Comparison of ENCODE assay signal across 13 cellular contexts in the genomic region with DNA sequence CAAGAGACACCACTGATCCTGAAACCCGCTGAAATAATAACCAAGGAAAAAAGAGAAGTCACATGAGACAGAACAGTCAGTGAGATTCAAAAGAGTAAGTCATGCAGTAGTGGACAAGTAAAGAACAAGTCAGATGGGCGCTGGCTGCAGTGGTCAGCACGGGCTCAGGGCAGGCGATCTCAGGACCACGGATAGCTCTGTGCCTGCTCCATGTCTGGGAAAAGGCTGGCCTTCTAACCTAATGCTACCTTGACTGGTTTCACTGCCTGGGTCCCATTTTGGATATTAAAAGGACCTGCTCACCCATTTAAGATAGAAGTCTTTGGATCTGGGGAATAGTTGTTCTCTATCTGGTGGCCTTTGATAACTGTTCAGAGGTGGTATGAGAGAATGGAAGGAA.
A peak's percentile ranks its signal among the peaks of the same experiment; 100 is the strongest.
DNase-seq lines count a peak whose midpoint lies in the region; ATAC-seq and TF ChIP-seq lines count a peak whose summit lies in the region.
"Had no signal": no experiment of that assay in that cellular context is flagged by ENCODE, and none has a peak within 500 bp of the region (broad histone marks: within the 10 kb centered on the region; RNA-seq: fewer than 3 reads in every experiment).

No MANE protein-coding gene starts in this region.

- peak; percentile 64 to 76 for DNase-seq in Caco-2
- peak; percentile 46 for DNase-seq in MG63
- DNase-seq in cardiac fibroblast (ENCODE audit: low read depth in 2 of 2), result peak; percentile 49 to 51
- DNase-seq in DMS153 treated with DMSO at 0.1 percent for 48 hours (lab: John Stamatoyannopoulos, UW; ENCODE audit: unreplicated experiment), result no peak
- DNase-seq in tibial artery, result no peak
- no peak for DNase-seq in SIG-M5 (lab: John Stamatoyannopoulos, UW)
- DNase-seq: NCI-H82; spleen; stimulated activated naive B cell treated with anti-CD40 and anti-IgM and Interleukin-4, amounts not matched to agents 10 μg/mL and 1 μg/mL and 100 μg/mL, for 72 hours had no signal

- CTCF ChIA-PET in Caco-2 (lab: Charles Lee), result interaction anchor here (0.8 kb wide), 1 partner anchor 326 kb away, joined by 3 read pairs; no protein-coding TSS in a partner anchor

- H3K9ac ChIP-seq in liver (ENCODE audit: low read depth in 1 of 2, low read length in 2 of 2), result no peak overlapping the region
- H3K9ac ChIP-seq: BLaER1 treated with 17β-estradiol and CSF1 and Interleukin-3, amounts not matched to agents 10 nM and 100 nM had no signal

- peaks cover 14% of the 10 kb centered on the region for H3K27me3 Mint-ChIP-seq in Caco-2 (ENCODE audit: insufficient read depth, unreplicated experiment)

- no peak overlapping the region for H3K27ac ChIP-seq in liver (ENCODE audit: low read depth in 1 of 2, low read length in 2 of 2)
- H3K27ac ChIP-seq in tibial artery, result no peak overlapping the region
- H3K27ac ChIP-seq: BLaER1 treated with 17β-estradiol and CSF1 and Interleukin-3, amounts not matched to agents 10 nM and 100 nM; spleen had no signal

- TF ChIP-seq CTCF in Caco-2 (IDR thresholded peaks at IDR 0.05; ENCODE audit: insufficient read depth in 1 of 2, low read depth in 1 of 2, low read length in 1 of 2, severe bottlenecking in 1 of 2, unreplicated experiment in 1 of 2), result no peak
- no peak for TF ChIP-seq CTCF in cardiac fibroblast (IDR thresholded peaks at IDR 0.05; ENCODE audit: low read depth, low read length)
- TF ChIP-seq CTCF in liver (IDR thresholded peaks at IDR 0.05; ENCODE audit: low read depth, low read length, missing input control), result no peak
- no peak for TF ChIP-seq CTCF in tibial artery (IDR thresholded peaks at IDR 0.05)

- no peak overlapping the region for H3K4me3 Mint-ChIP-seq in Caco-2 (ENCODE audit: unreplicated experiment)
- H3K4me3 Mint-ChIP-seq: central memory CD8-positive, alpha-beta T cell; stimulated activated naive B cell treated with anti-CD40 and anti-IgM and Interleukin-4, amounts not matched to agents 10 μg/mL and 1 μg/mL and 100 μg/mL, for 72 hours had no signal

- no peaks in the 10 kb centered on the region for H3K4me1 Mint-ChIP-seq in Caco-2 (ENCODE audit: low read depth, unreplicated experiment)

- H3K9me3 ChIP-seq in Caco-2, result 0 out of 2 replicates have a peak, but pooled peaks cover 3% of the 10 kb centered on the region
- H3K9me3 ChIP-seq in MG63, result no peaks in the 10 kb centered on the region
- no peaks in the 10 kb centered on the region for H3K9me3 ChIP-seq in liver (ENCODE audit: control insufficient read depth in 4 of 4, low read length in 3 of 4)
- H3K9me3 ChIP-seq in tibial artery, result no peaks in the 10 kb centered on the region
- H3K9me3 ChIP-seq: spleen had no signal

- TF ChIP-seq RAD21 in liver (IDR thresholded peaks at IDR 0.05), result no peak

- H3K4me1 ChIP-seq in Caco-2 (no peaks in the 10 kb centered on the region), liver (ENCODE audit: control insufficient read depth in 4 of 4, insufficient read depth in 4 of 4, low read length in 3 of 4) (no peaks in the 10 kb centered on the region), tibial artery (no peaks in the 10 kb centered on the region)

- intact Hi-C loops in Caco-2 (cut with micrococcal nuclease; ENCODE audit: unreplicated experiment), result no loop called here
- intact Hi-C loops in tibial artery (cut with DNase I; ENCODE audit: low total_unique reads), result no loop called here

- no peak for ATAC-seq in HG03045 (IDR thresholded peaks at IDR 0.05; ENCODE audit: unreplicated experiment)
- ATAC-seq: stimulated activated naive B cell treated with anti-CD40 and anti-IgM and Interleukin-4, amounts not matched to agents 10 μg/mL and 1 μg/mL and 100 μg/mL, for 72 hours had no signal

- no peak overlapping the region for H3K4me3 ChIP-seq in Caco-2 (ENCODE audit: low read depth, low read length)
- no peak overlapping the region for H3K4me3 ChIP-seq in MG63
- H3K4me3 ChIP-seq in cardiac fibroblast (replicated peaks in 1 of 2; ENCODE audit: low read depth in 2 of 2, low read length in 2 of 2), result no peak overlapping the region
- H3K4me3 ChIP-seq in liver (ENCODE audit: low read depth in 1 of 3, low read length in 3 of 3), result no peak overlapping the region
- no peak overlapping the region for H3K4me3 ChIP-seq in tibial artery
- H3K4me3 ChIP-seq: BLaER1 treated with 17β-estradiol and CSF1 and Interleukin-3, amounts not matched to agents 10 nM and 100 nM; spleen had no signal

- BruUV-seq in Caco-2 (replicated peaks; lab: Mats Ljungman, UMichigan), result no TSS peak

- H3K9me3 Mint-ChIP-seq in Caco-2 (ENCODE audit: unreplicated experiment), result no peaks in the 10 kb centered on the region
- H3K9me3 Mint-ChIP-seq: central memory CD8-positive, alpha-beta T cell; stimulated activated naive B cell treated with anti-CD40 and anti-IgM and Interleukin-4, amounts not matched to agents 10 μg/mL and 1 μg/mL and 100 μg/mL, for 72 hours had no signal

- no peak overlapping the region for H3K27ac Mint-ChIP-seq in Caco-2 (ENCODE audit: unreplicated experiment)
- H3K27ac Mint-ChIP-seq: stimulated activated naive B cell treated with anti-CD40 and anti-IgM and Interleukin-4, amounts not matched to agents 10 μg/mL and 1 μg/mL and 100 μg/mL, for 72 hours had no signal

- H3K36me3 ChIP-seq in Caco-2 (ENCODE audit: control insufficient read depth, insufficient read depth, low read length), result no peaks in the 10 kb centered on the region
- no peaks in the 10 kb centered on the region for H3K36me3 ChIP-seq in MG63
- H3K36me3 ChIP-seq in liver (ENCODE audit: control insufficient read depth in 4 of 4, insufficient read depth in 3 of 4, low read depth in 1 of 4, low read length in 3 of 4), result no peaks in the 10 kb centered on the region
- H3K36me3 ChIP-seq in tibial artery, result no peaks in the 10 kb centered on the region
- H3K36me3 ChIP-seq: BLaER1 treated with 17β-estradiol and CSF1 and Interleukin-3, amounts not matched to agents 10 nM and 100 nM; spleen had no signal

- WGBS in liver, result 25% methylated on average over 5 of the region's 5 CpGs

- POLR2A ChIA-PET in Caco-2 (lab: Charles Lee), result interaction anchor here (0.6 kb wide), 1 partner anchor 158 kb away, joined by 8 read pairs; no protein-coding TSS in a partner anchor

- H3K27me3 ChIP-seq in Caco-2 (replicated peaks; ENCODE audit: control insufficient read depth, insufficient read depth, low read length) (no peaks in the 10 kb centered on the region), MG63 (no peaks in the 10 kb centered on the region; the same call in 1 of the 2 replicates), liver (ENCODE audit: control insufficient read depth in 4 of 4, insufficient read depth in 4 of 4, low read length in 3 of 4) (no peaks in the 10 kb centered on the region), tibial artery (no peaks in the 10 kb centered on the region)
- H3K27me3 ChIP-seq: BLaER1 treated with 17β-estradiol and CSF1 and Interleukin-3, amounts not matched to agents 10 nM and 100 nM; spleen had no signal

- H3K36me3 Mint-ChIP-seq in Caco-2 (ENCODE audit: insufficient read depth, unreplicated experiment), result no peaks in the 10 kb centered on the region
- H3K36me3 Mint-ChIP-seq: stimulated activated naive B cell treated with anti-CD40 and anti-IgM and Interleukin-4, amounts not matched to agents 10 μg/mL and 1 μg/mL and 100 μg/mL, for 72 hours had no signal

TF ChIP-seq in liver, 16 proteins besides CTCF, POLR2A, EP300 and RAD21:
- no peak for TF ChIP-seq TAF1 (conservative IDR thresholded peaks at IDR 0.05)
- TF ChIP-seq, protein P1, sequence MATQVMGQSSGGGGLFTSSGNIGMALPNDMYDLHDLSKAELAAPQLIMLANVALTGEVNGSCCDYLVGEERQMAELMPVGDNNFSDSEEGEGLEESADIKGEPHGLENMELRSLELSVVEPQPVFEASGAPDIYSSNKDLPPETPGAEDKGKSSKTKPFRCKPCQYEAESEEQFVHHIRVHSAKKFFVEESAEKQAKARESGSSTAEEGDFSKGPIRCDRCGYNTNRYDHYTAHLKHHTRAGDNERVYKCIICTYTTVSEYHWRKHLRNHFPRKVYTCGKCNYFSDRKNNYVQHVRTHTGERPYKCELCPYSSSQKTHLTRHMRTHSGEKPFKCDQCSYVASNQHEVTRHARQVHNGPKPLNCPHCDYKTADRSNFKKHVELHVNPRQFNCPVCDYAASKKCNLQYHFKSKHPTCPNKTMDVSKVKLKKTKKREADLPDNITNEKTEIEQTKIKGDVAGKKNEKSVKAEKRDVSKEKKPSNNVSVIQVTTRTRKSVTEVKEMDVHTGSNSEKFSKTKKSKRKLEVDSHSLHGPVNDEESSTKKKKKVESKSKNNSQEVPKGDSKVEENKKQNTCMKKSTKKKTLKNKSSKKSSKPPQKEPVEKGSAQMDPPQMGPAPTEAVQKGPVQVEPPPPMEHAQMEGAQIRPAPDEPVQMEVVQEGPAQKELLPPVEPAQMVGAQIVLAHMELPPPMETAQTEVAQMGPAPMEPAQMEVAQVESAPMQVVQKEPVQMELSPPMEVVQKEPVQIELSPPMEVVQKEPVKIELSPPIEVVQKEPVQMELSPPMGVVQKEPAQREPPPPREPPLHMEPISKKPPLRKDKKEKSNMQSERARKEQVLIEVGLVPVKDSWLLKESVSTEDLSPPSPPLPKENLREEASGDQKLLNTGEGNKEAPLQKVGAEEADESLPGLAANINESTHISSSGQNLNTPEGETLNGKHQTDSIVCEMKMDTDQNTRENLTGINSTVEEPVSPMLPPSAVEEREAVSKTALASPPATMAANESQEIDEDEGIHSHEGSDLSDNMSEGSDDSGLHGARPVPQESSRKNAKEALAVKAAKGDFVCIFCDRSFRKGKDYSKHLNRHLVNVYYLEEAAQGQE (IDR thresholded peaks at IDR 0.05), result peak; percentile 96

Comparison
In these comparisons a context has a peak if more than half of its experiments do, and no peak if none do; other contexts are left out.
1. DNase-seq: peak in Caco-2 (2 of 2), MG63 (single experiment) and cardiac fibroblast (2 of 2); none in DMS153 treated with DMSO at 0.1 percent for 48 hours (single experiment), tibial artery (0 of 2) and SIG-M5 (single experiment).